Comparison of ENCODE assay signal across 8 cellular contexts in the genomic region with DNA sequence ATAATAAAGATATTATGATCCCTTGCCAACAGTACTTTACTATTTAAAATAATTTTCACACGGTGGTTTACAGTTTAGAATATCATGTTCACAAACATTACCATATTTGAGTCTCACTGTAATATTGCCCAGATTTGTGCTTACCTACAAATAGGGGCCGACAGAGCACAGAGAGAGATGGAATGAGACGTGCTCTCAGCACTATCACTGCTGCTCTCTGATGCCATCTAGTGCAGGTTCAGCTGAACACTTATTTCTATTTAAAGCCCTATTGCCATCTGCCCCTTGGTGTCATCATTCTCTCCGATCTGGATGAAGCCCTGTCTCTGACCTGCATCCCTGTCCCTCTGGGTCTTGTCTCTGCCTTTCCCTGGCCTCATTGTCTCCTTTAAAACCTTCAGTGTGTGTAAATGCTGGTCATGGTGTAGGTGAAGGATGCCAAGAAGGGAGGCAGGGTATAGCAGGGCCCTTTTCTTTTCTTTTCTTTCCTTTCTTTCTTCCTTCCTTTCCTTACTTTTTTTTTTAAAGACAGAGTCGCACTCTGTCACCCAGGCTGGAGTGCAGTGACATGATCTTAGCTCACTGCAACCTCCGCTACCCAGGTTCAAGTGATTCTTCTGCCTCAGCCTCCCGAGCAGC. TPM values are rescaled to one million over a fixed set of nuclear protein-coding genes. Genes with fewer than 3 reads are reported as not detected.
DNase-seq lines count a peak whose midpoint lies in the region; ATAC-seq and TF ChIP-seq lines count a peak whose summit lies in the region.

No MANE protein-coding gene starts in this region.

- no peak overlapping the region for H2AK5ac ChIP-seq in mesendoderm (ENCODE audit: low read length)

- no peaks in the 10 kb centered on the region for H3K79me2 ChIP-seq in mesendoderm (ENCODE audit: control insufficient read depth, insufficient read depth, low read length)

- H3K56ac ChIP-seq in mesendoderm (ENCODE audit: low read length), result no peak overlapping the region

- peaks cover 13 to 31% of the 10 kb centered on the region in 2 donors for H3K27me3 Mint-ChIP-seq in effector memory CD8-positive, alpha-beta T cell

- no peaks in the 10 kb centered on the region for H3K9me3 ChIP-seq in tibial nerve

- H3K36me3 ChIP-seq in mesendoderm (ENCODE audit: control insufficient read depth, insufficient read depth, low read length) (no peaks in the 10 kb centered on the region), tibial nerve (no peaks in the 10 kb centered on the region)

- H3K4ac ChIP-seq in mesendoderm (ENCODE audit: low read depth, low read length), result no peak overlapping the region

- no peaks in the 10 kb centered on the region for H3K79me1 ChIP-seq in mesendoderm (ENCODE audit: low read length)

- no peak overlapping the region for H4K8ac ChIP-seq in mesendoderm (ENCODE audit: low read depth, low read length)

- H4K5ac ChIP-seq in mesendoderm (ENCODE audit: low read length), result no peak overlapping the region

- peaks cover 4 to 14% of the 10 kb centered on the region in 2 donors for H3K4me1 Mint-ChIP-seq in effector memory CD8-positive, alpha-beta T cell (ENCODE audit: low read depth in 2 of 2)

- no peak overlapping the region for H2BK120ac ChIP-seq in mesendoderm (ENCODE audit: low read depth, low read length)

- no peak for TF ChIP-seq POLR2A in tibial nerve (IDR thresholded peaks at IDR 0.05)

- no peak overlapping the region for H3K4me2 ChIP-seq in mesendoderm (ENCODE audit: low read length)

- no peaks in the 10 kb centered on the region for H3K4me1 ChIP-seq in mesendoderm (ENCODE audit: control insufficient read depth, low read depth, low read length)
- peaks cover 0 to 5% (median 0%) of the 10 kb centered on the region in 4 donors for H3K4me1 ChIP-seq in tibial nerve

- TF ChIP-seq CTCF in HL-60 (IDR thresholded peaks at IDR 0.05; ENCODE audit: insufficient read depth, low read length), result peak; percentile 78
- peak; percentile 50 to 87 (median 80) for TF ChIP-seq CTCF in tibial nerve (IDR thresholded peaks at IDR 0.05)

- WGBS in mesendoderm (ENCODE audit: extremely low coverage, insufficient coverage, low lambda C conversion rate), result no CpG with 5 or more reads among the region's 7 CpGs
- WGBS in tibial nerve, 2 donors, result 28 to 30% methylated on average over 7 of the region's 7 CpGs

- H2BK15ac ChIP-seq in mesendoderm (replicated peaks; ENCODE audit: low read depth), result no peak overlapping the region

- H2BK5ac ChIP-seq in mesendoderm (ENCODE audit: low read length), result no peak overlapping the region

- DNase-seq in activated CD4-positive, CD25-positive, alpha-beta regulatory T cell (lab: John Stamatoyannopoulos, UW), result peak in 3 of 4 experiments; percentile 31 to 35 (median 31)
- DNase-seq in activated CD4-positive, CD25-positive, alpha-beta regulatory T cell treated with anti-CD3 and anti-CD28 coated beads, Interleukin-2, amount 50 U/mL, for 72 hours, result no peak
- DNase-seq in HL-60 (ENCODE audit: low read depth in 1 of 2, low spot score in 1 of 2) (peak; percentile 61 to 74), NCI-H774 (lab: John Stamatoyannopoulos, UW) (peak; percentile 55), mesendoderm (peak; percentile 90), tibial nerve (ENCODE audit: low spot score in 2 of 2) (peak in 1 of 2 donors; percentile 76)
- peak; percentile 48 to 66 for DNase-seq in activated CD4-positive, alpha-beta T cell treated with anti-CD3 and anti-CD28 coated beads, Interleukin-2, amount 50 U/mL, for 48 hours
- DNase-seq in effector memory CD8-positive, alpha-beta T cell, result peak; percentile 62 to 71 (median 63)

- H3K27me3 ChIP-seq in HL-60 (ENCODE audit: insufficient read depth, poor library complexity, severe bottlenecking) (no peaks in the 10 kb centered on the region), mesendoderm (ENCODE audit: insufficient read depth, low read length, poor library complexity) (no peaks in the 10 kb centered on the region), tibial nerve (peaks cover 0 to 17% of the 10 kb centered on the region in 2 donors)

- H3K4me3 ChIP-seq in HL-60 (replicated peaks; ENCODE audit: insufficient read depth, low read length), result no peak overlapping the region
- H3K4me3 ChIP-seq in mesendoderm (ENCODE audit: low read length), result no peak overlapping the region
- no peak overlapping the region for H3K4me3 ChIP-seq in tibial nerve

- H3K9me3 Mint-ChIP-seq in effector memory CD8-positive, alpha-beta T cell, result no peaks in the 10 kb centered on the region

- H3K18ac ChIP-seq in mesendoderm (ENCODE audit: low read length), result no peak overlapping the region

- H3K27ac ChIP-seq in HL-60 (replicated peaks) (no peak overlapping the region), mesendoderm (ENCODE audit: low read depth, low read length) (no peak overlapping the region), tibial nerve (no peak overlapping the region)

- peaks cover 5% of the 10 kb centered on the region for H3K36me3 Mint-ChIP-seq in effector memory CD8-positive, alpha-beta T cell (ENCODE audit: insufficient read depth)

- H3K23ac ChIP-seq in mesendoderm (ENCODE audit: low read length), result no peak overlapping the region

- no peak overlapping the region for H3K27ac Mint-ChIP-seq in effector memory CD8-positive, alpha-beta T cell

- peak in 1 of 2 donors; percentile 47 for TF ChIP-seq EP300 in tibial nerve (IDR thresholded peaks at IDR 0.05)

- H3K9ac ChIP-seq in mesendoderm (ENCODE audit: low read length), result no peak overlapping the region

- peak; percentile 94 for ATAC-seq in effector memory CD8-positive, alpha-beta T cell (replicated peaks)

- H3K4me3 Mint-ChIP-seq in effector memory CD8-positive, alpha-beta T cell, result no peak overlapping the region

RNA-seq across cellular contexts. Expression of gene GPATCH4, which starts 6.9 kb away (rescaled TPM):
- polyA plus RNA-seq in mesendoderm (2013, experiment 1 of 2), result 111 TPM
- polyA plus RNA-seq in mesendoderm (2013, experiment 2 of 2), result 111 TPM
- total RNA-seq in tibial nerve, result 10 to 100 TPM; 22.2 to 44.4 (median 29.6) TPM

RNA-seq across cellular contexts. Expression of gene HAPLN2, which starts 11.1 kb away (rescaled TPM):
- not detected for polyA plus RNA-seq in mesendoderm (2013, experiment 1 of 2)
- 0.04 TPM for polyA plus RNA-seq in mesendoderm (2013, experiment 2 of 2)
- total RNA-seq in tibial nerve, result 10 to 100 TPM in 2 of 4 donors, 1 to 10 TPM in 2; 1.8 to 20.3 (median 10.6) TPM

RNA-seq across cellular contexts. Expression of gene NAXE, which starts 16.6 kb away (rescaled TPM):
- 56.5 TPM for polyA plus RNA-seq in mesendoderm (2013, experiment 1 of 2)
- 55.0 TPM for polyA plus RNA-seq in mesendoderm (2013, experiment 2 of 2)
- total RNA-seq in tibial nerve, result 100 to 1,000 TPM in 1 of 4 donors, 10 to 100 TPM in 3; 53.1 to 105 (median 82.7) TPM

RNA-seq across cellular contexts. Expression of gene TTC24, which starts 28.6 kb away (rescaled TPM):
- polyA plus RNA-seq in mesendoderm (2013, experiment 1 of 2), result not detected
- 0.06 TPM for polyA plus RNA-seq in mesendoderm (2013, experiment 2 of 2)
- total RNA-seq in tibial nerve, result not detected

RNA-seq across cellular contexts. Expression of gene BCAN, which starts 33.8 kb away (rescaled TPM):
- polyA plus RNA-seq in mesendoderm (2013, experiment 1 of 2), result 0.88 TPM
- 0.91 TPM for polyA plus RNA-seq in mesendoderm (2013, experiment 2 of 2)
- total RNA-seq in tibial nerve, result not detected
